Comparison of ENCODE assay signal across 14 cellular contexts in genomic region chr1:94259635-94260289, GRCh38. TPM values are rescaled to one million over a fixed set of nuclear protein-coding genes. Genes with fewer than 3 reads are reported as not detected.
A peak's percentile ranks its signal among the peaks of the same experiment; 100 is the strongest.
DNase-seq lines count a peak whose midpoint lies in the region; ATAC-seq and TF ChIP-seq lines count a peak whose summit lies in the region.
"Had no signal": no experiment of that assay in that cellular context is flagged by ENCODE, and none has a peak within 500 bp of the region (broad histone marks: within the 10 kb centered on the region; RNA-seq: fewer than 3 reads in every experiment).

No MANE protein-coding gene starts in this region.

- H3K4me1 ChIP-seq in HUES6 (ENCODE audit: control insufficient read depth, insufficient read depth, low read length), result peaks cover 26% of the 10 kb centered on the region
- no peaks in the 10 kb centered on the region for H3K4me1 ChIP-seq in thymus (ENCODE audit: control insufficient read depth, insufficient read depth, low read length)

- H3K9ac ChIP-seq in HUES6 (ENCODE audit: low read length), result peak overlapping the region; percentile 38

- ATAC-seq in HG03159 (IDR thresholded peaks at IDR 0.05; ENCODE audit: unreplicated experiment), result no peak
- ATAC-seq: activated CD8-positive, alpha-beta memory T cell treated with anti-CD3 and anti-CD28 coated beads, Interleukin-2, amount 10 ng/mL, durations not matched to agents 7 days and 5 days had no signal

- TF ChIP-seq CTCF in brain microvascular endothelial cell (IDR thresholded peaks at IDR 0.05; ENCODE audit: low read depth, low read length, missing control alignments), result no peak

- in situ Hi-C loops in brain microvascular endothelial cell (cut with HindIII; ENCODE audit: low pct_ligation_motif_present, low sequenced_read_pairs), result no loop called here

- H3K4me3 ChIP-seq in HUES6 (ENCODE audit: low read depth, low read length) (peak overlapping the region; percentile 34; the same call in 1 of the 2 replicates), brain microvascular endothelial cell (ENCODE audit: low read depth, low read length) (no peak overlapping the region), thymus (ENCODE audit: low read length) (no peak overlapping the region)
- H3K4me3 ChIP-seq: sigmoid colon, transverse colon had no signal

- H3K27me3 ChIP-seq in HUES6 (ENCODE audit: control insufficient read depth, insufficient read depth, low read length), result peaks cover 60% of the 10 kb centered on the region
- no peaks in the 10 kb centered on the region for H3K27me3 ChIP-seq in brain microvascular endothelial cell (replicated peaks)
- H3K27me3 ChIP-seq in thymus (ENCODE audit: control insufficient read depth, insufficient read depth), result peaks cover 2% of the 10 kb centered on the region
- H3K27me3 ChIP-seq: sigmoid colon, transverse colon had no signal

- H3K36me3 ChIP-seq in HUES6 (ENCODE audit: control insufficient read depth, insufficient read depth, low read length) (no peaks in the 10 kb centered on the region), brain microvascular endothelial cell (replicated peaks) (no peaks in the 10 kb centered on the region), thymus (ENCODE audit: control insufficient read depth, insufficient read depth) (no peaks in the 10 kb centered on the region)
- H3K36me3 ChIP-seq: sigmoid colon, transverse colon had no signal

- DNase-seq in brain microvascular endothelial cell (peak; percentile 84), iPS DF 19.7 (ENCODE audit: low read depth, low spot score) (peak; percentile 57), NCI-H2081 (lab: John Stamatoyannopoulos, UW) (no peak), NCI-H510A treated with DMSO at 0.1 percent for 48 hours (lab: John Stamatoyannopoulos, UW) (no peak)
- DNase-seq: activated CD8-positive, alpha-beta memory T cell treated with anti-CD3 and anti-CD28 coated beads, Interleukin-2, amount 10 ng/mL, durations not matched to agents 7 days and 5 days; effector CD4-positive, alpha-beta T cell; NCI-H1930; OCI-M1; stimulated activated CD4-positive, alpha-beta T cell treated with anti-CD3 and anti-CD28 coated beads, Interleukin-4, amount 100 ng/mL, for 4 hours had no signal

- H3K27ac ChIP-seq in HUES6 (ENCODE audit: low read depth, low read length) (no peak overlapping the region), brain microvascular endothelial cell (peak overlapping the region; percentile 96), thymus (ENCODE audit: low read depth) (peak overlapping the region; percentile 18)

- 96% methylated on average over 7 of the region's 7 CpGs for WGBS in thymus

- no peaks in the 10 kb centered on the region for H3K9me3 ChIP-seq in HUES6 (ENCODE audit: control insufficient read depth, insufficient read depth, low read depth, low read length)
- no peaks in the 10 kb centered on the region for H3K9me3 ChIP-seq in thymus (ENCODE audit: control insufficient read depth)
- H3K9me3 ChIP-seq: sigmoid colon, transverse colon had no signal

RNA-seq across cellular contexts. Expression of gene ARHGAP29, which starts 22.4 kb away (rescaled TPM):
- 10.8 TPM for polyA plus RNA-seq in thymus

Comparison
In these comparisons a context has a peak if more than half of its experiments do, and no peak if none do; other contexts are left out.
1. DNase-seq: peak in brain microvascular endothelial cell (single experiment) and iPS DF 19.7 (single experiment); none in NCI-H2081 (0 of 2) and NCI-H510A treated with DMSO at 0.1 percent for 48 hours (single experiment).